ENCODE assay signal across 8 cellular contexts in genomic region chrX:55160685-55161552, GRCh38. TPM values are rescaled to one million over a fixed set of nuclear protein-coding genes. Genes with fewer than 3 reads are reported as not detected.
DNase-seq lines count a peak whose midpoint lies in the region; ATAC-seq lines count a peak whose summit lies in the region.

No MANE protein-coding gene starts in this region.

- peak; percentile 82 for ATAC-seq in GM18508 (IDR thresholded peaks at IDR 0.05; ENCODE audit: insufficient read depth, unreplicated experiment)
- ATAC-seq in HG02981 (IDR thresholded peaks at IDR 0.05; ENCODE audit: unreplicated experiment) = peak; percentile 81

- DNase-seq in NCI-H1930 (lab: John Stamatoyannopoulos, UW) (peak; percentile 83 to 85), T-helper 22 cell (ENCODE audit: low read depth) (peak; percentile 81), astrocyte of the hippocampus (ENCODE audit: low read depth, low spot score) (peak; percentile 95), hippocampal formation (lab: John Stamatoyannopoulos, UW) (peak; percentile 83 to 85), renal cortical epithelial cell (ENCODE audit: low read depth) (peak; percentile 78), cortex of kidney (lab: John Stamatoyannopoulos, UW) (no peak)

RNA-seq across cellular contexts. Expression of gene PAGE5, which starts 59.2 kb away (rescaled TPM):
- total RNA-seq in renal cortical epithelial cell = not detected in 2 replicates
